Comparison of ENCODE assay signal across 8 cellular contexts in genomic region chr14:58151701-58152568, GRCh38. TPM values are rescaled to one million over a fixed set of nuclear protein-coding genes. Genes with fewer than 3 reads are reported as not detected.
A peak's percentile ranks its signal among the peaks of the same experiment; 100 is the strongest.
DNase-seq lines count a peak whose midpoint lies in the region; ATAC-seq and TF ChIP-seq lines count a peak whose summit lies in the region.

A gene with protein sequence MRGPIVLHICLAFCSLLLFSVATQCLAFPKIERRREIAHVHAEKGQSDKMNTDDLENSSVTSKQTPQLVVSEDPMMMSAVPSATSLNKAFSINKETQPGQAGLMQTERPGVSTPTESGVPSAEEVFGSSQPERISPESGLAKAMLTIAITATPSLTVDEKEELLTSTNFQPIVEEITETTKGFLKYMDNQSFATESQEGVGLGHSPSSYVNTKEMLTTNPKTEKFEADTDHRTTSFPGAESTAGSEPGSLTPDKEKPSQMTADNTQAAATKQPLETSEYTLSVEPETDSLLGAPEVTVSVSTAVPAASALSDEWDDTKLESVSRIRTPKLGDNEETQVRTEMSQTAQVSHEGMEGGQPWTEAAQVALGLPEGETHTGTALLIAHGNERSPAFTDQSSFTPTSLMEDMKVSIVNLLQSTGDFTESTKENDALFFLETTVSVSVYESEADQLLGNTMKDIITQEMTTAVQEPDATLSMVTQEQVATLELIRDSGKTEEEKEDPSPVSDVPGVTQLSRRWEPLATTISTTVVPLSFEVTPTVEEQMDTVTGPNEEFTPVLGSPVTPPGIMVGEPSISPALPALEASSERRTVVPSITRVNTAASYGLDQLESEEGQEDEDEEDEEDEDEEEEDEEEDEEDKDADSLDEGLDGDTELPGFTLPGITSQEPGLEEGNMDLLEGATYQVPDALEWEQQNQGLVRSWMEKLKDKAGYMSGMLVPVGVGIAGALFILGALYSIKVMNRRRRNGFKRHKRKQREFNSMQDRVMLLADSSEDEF (minus strand): TSS chr14:58152213. CDS start chr14:58139358, 12,855 bp downstream.

- no peaks in the 10 kb centered on the region for H3K79me1 ChIP-seq in mesendoderm (ENCODE audit: low read length)

- H3K4me1 Mint-ChIP-seq in endodermal cell: peaks cover 37% of the 10 kb centered on the region

- DNase-seq in CD1c-positive myeloid dendritic cell (ENCODE audit: extremely low spot score) (peak; percentile 50), NCI-H82 treated with DMSO at 0.1 percent for 48 hours (lab: John Stamatoyannopoulos, UW; ENCODE audit: unreplicated experiment) (peak; percentile 100), endodermal cell (peak; percentile 96), mesendoderm (peak; percentile 93)
- DNase-seq in activated CD8-positive, alpha-beta memory T cell treated with anti-CD3 and anti-CD28 coated beads, Interleukin-2, amount 50 U/mL, for 1 hour (ENCODE audit: extremely low read depth): peak; percentile 7
- DNase-seq in stimulated activated CD8-positive, alpha-beta memory T cell treated with anti-CD3 and anti-CD28 coated beads, Interleukin-12 subunit alpha, Interleukin-12 subunit beta, amount 100 ng/mL, for 4 hours (ENCODE audit: low read depth): peak; percentile 43

- no peak within 1 kb of the TSS for H4K5ac ChIP-seq in mesendoderm (ENCODE audit: low read length)

- H3K4me2 ChIP-seq in mesendoderm (ENCODE audit: low read length): peak within 1 kb of the TSS; percentile 96

- peak within 1 kb of the TSS; percentile 91 for H3K27ac Mint-ChIP-seq in endodermal cell

- peak within 1 kb of the TSS; percentile 81 for H3K27ac ChIP-seq in endodermal cell (ENCODE audit: low read depth, low read length)
- peak within 1 kb of the TSS; percentile 19 for H3K27ac ChIP-seq in mesendoderm (ENCODE audit: low read depth, low read length)

- no peak within 1 kb of the TSS for H4K8ac ChIP-seq in mesendoderm (ENCODE audit: low read depth, low read length)

- peak within 1 kb of the TSS; percentile 96 for H3K56ac ChIP-seq in mesendoderm (ENCODE audit: low read length)

- H3K4ac ChIP-seq in mesendoderm (ENCODE audit: low read depth, low read length): peak within 1 kb of the TSS; percentile 75

- H2BK120ac ChIP-seq in mesendoderm (ENCODE audit: low read depth, low read length): no peak within 1 kb of the TSS

- H2AK5ac ChIP-seq in mesendoderm (ENCODE audit: low read length): no peak within 1 kb of the TSS

- peaks cover 19% of the 10 kb centered on the region for H3K27me3 ChIP-seq in endodermal cell (ENCODE audit: control insufficient read depth, insufficient read depth, low read length, poor library complexity, severe bottlenecking)
- peaks cover 4% of the 10 kb centered on the region for H3K27me3 ChIP-seq in mesendoderm (ENCODE audit: insufficient read depth, low read length, poor library complexity)

- no peaks in the 10 kb centered on the region for H3K79me2 ChIP-seq in mesendoderm (ENCODE audit: control insufficient read depth, insufficient read depth, low read length)

- no peaks in the 10 kb centered on the region for H3K36me3 Mint-ChIP-seq in endodermal cell (ENCODE audit: low read depth)

- peaks cover 21% of the 10 kb centered on the region for H3K27me3 Mint-ChIP-seq in endodermal cell (ENCODE audit: insufficient read depth)

- no peak within 1 kb of the TSS for H2BK5ac ChIP-seq in mesendoderm (ENCODE audit: low read length)

- H3K9me3 Mint-ChIP-seq in endodermal cell: no peaks in the 10 kb centered on the region

- WGBS in endodermal cell (ENCODE audit: insufficient coverage in 1 of 2, insufficient read length in 1 of 2), 2 experiments: 0 to 1% methylated on average over 38 to 94 of the region's 94 CpGs
- no CpG with 5 or more reads among the region's 94 CpGs for WGBS in mesendoderm (ENCODE audit: extremely low coverage, insufficient coverage, low lambda C conversion rate)

- peak within 1 kb of the TSS; percentile 79 for H3K4me3 Mint-ChIP-seq in endodermal cell

- H3K4me3 ChIP-seq in endodermal cell (ENCODE audit: low read length) (peak within 1 kb of the TSS; percentile 85), mesendoderm (ENCODE audit: low read length) (peak within 1 kb of the TSS; percentile 37)

- peak within 1 kb of the TSS; percentile 72 for H3K23ac ChIP-seq in mesendoderm (ENCODE audit: low read length)

- H3K4me1 ChIP-seq in endodermal cell (ENCODE audit: control insufficient read depth, insufficient read depth, low read length): peaks cover 4% of the 10 kb centered on the region
- peaks cover 12% of the 10 kb centered on the region for H3K4me1 ChIP-seq in mesendoderm (ENCODE audit: control insufficient read depth, low read depth, low read length)

- peak within 1 kb of the TSS; percentile 45 for H3K9ac ChIP-seq in endodermal cell (ENCODE audit: extremely low read depth, low read length, poor library complexity, severe bottlenecking)
- H3K9ac ChIP-seq in mesendoderm (ENCODE audit: low read length): peak within 1 kb of the TSS; percentile 91

- H2BK15ac ChIP-seq in mesendoderm (replicated peaks; ENCODE audit: low read depth): no peak within 1 kb of the TSS

- H3K36me3 ChIP-seq in endodermal cell (ENCODE audit: control insufficient read depth, insufficient read depth, low read length) (no peaks in the 10 kb centered on the region), mesendoderm (ENCODE audit: control insufficient read depth, insufficient read depth, low read length) (no peaks in the 10 kb centered on the region)

- peak; percentile 94 for ATAC-seq in GM19463 (IDR thresholded peaks at IDR 0.05; ENCODE audit: unreplicated experiment)
- ATAC-seq in HG03575 (IDR thresholded peaks at IDR 0.05; ENCODE audit: extremely low read depth, insufficient number of reproducible peaks, low FRiP score, unreplicated experiment): peak; percentile 71

- peak within 1 kb of the TSS; percentile 91 for H3K18ac ChIP-seq in mesendoderm (ENCODE audit: low read length)

- no peaks in the 10 kb centered on the region for H3K9me3 ChIP-seq in endodermal cell (ENCODE audit: control insufficient read depth, low read length)

- peak; percentile 48 for TF ChIP-seq CTCF in endodermal cell (conservative IDR thresholded peaks at IDR 0.05)

RNA-seq across cellular contexts. Expression of the gene that starts here (rescaled TPM):
- total RNA-seq in endodermal cell: 10 to 100 TPM; 17.3 to 30.7 TPM
- 31.7 TPM for polyA plus RNA-seq in endodermal cell (2013, experiment 1 of 2)
- polyA plus RNA-seq in endodermal cell (2013, experiment 2 of 2): 29.4 TPM
- polyA plus RNA-seq in mesendoderm (2013, experiment 1 of 2): 3.8 TPM
- polyA plus RNA-seq in mesendoderm (2013, experiment 2 of 2): 3.5 TPM

Comparison
In these comparisons a context has a peak if more than half of its experiments do, and no peak if none do; other contexts are left out.
1. Peak in every context shown above with its lines: DNase-seq, ATAC-seq, H3K4me3 ChIP-seq and H3K27ac ChIP-seq.
2. DNase-seq: peak in every context shown above with its lines; median percentile 100 in NCI-H82 treated with DMSO at 0.1 percent for 48 hours; 96 in endodermal cell; 93 in mesendoderm; 50 in CD1c-positive myeloid dendritic cell; 43 in stimulated activated CD8-positive, alpha-beta memory T cell treated with anti-CD3 and anti-CD28 coated beads, Interleukin-12 subunit alpha, Interleukin-12 subunit beta, amount 100 ng/mL, for 4 hours; 7 in activated CD8-positive, alpha-beta memory T cell treated with anti-CD3 and anti-CD28 coated beads, Interleukin-2, amount 50 U/mL, for 1 hour.